In the genomic region with DNA sequence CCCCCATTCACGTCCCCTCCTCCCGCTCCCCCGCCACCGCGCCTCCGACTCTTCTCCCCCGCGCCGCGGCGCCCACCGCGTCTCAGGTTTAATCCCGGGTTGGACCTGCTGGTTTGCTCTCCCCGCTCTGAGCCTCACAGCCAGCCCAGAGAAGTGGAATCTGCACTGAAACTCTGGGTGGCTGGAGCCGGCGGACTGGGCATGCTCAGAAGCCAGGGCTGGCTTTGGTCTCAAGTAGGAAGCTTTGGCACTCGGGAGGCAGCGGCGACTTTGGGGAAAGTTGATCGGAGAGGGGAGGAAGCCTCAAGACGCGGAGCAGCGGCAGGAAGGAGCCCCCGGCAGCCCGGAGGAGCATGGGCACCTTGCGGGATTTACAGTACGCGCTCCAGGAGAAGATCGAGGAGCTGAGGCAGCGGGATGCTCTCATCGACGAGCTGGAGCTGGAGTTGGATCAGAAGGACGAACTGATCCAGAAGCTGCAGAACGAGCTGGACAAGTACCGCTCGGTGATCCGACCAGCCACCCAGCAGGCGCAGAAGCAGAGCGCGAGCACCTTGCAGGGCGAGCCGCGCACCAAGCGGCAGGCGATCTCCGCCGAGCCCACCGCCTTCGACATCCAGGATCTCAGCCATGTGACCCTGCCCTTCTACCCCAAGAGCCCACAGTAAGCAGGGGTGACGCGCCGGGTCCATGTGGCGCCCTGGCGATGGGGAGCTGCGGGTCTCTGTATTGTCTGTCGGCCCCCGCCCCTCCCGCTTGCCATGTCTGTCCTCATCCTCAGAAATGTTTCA, we compare ENCODE assay signal across 8 cellular contexts. TPM values are rescaled to one million over a fixed set of nuclear protein-coding genes. Genes with fewer than 3 reads are reported as not detected.
DNase-seq lines count a peak whose midpoint lies in the region; ATAC-seq and TF ChIP-seq lines count a peak whose summit lies in the region.

A gene (plus strand): TSS at position 250 of the 791 bp plus-strand sequence.

- no peaks in the 10 kb centered on the region for H3F3A ChIP-seq in SK-N-SH (replicated peaks; ENCODE audit: insufficient read depth)

- no peak for TF ChIP-seq RAD21 in SK-N-SH (IDR thresholded peaks at IDR 0.05; ENCODE audit: low read length)

- H3K9me3 ChIP-seq in BE2C = no peaks in the 10 kb centered on the region
- no peaks in the 10 kb centered on the region for H3K9me3 ChIP-seq in HAP-1
- H3K9me3 ChIP-seq in SK-N-SH = no peaks in the 10 kb centered on the region

- CTCF ChIA-PET in SK-N-SH (lab: Yijun Ruan, JAX) = interaction anchor here (0.8 to 3.5 kb wide), 5 partner anchors 9 to 1142 kb away, joined by 3 to 34 read pairs (median 4); no protein-coding TSS in a partner anchor

- H3K4me1 ChIP-seq in BE2C = no peaks in the 10 kb centered on the region
- H3K4me1 ChIP-seq in HAP-1 = no peaks in the 10 kb centered on the region
- H3K4me1 ChIP-seq in SK-N-SH (ENCODE audit: control insufficient read depth in 1 of 2, insufficient read depth in 2 of 2, low read depth in 1 of 2, low read length in 1 of 2) = peaks cover 0 to 9% of the 10 kb centered on the region in 2 experiments; a peak in 2 of 4 replicates

- H3K27me3 ChIP-seq in BE2C (peaks cover 33% of the 10 kb centered on the region), HAP-1 (ENCODE audit: low read depth) (peaks cover 48% of the 10 kb centered on the region), SK-N-SH (ENCODE audit: insufficient read depth) (no peaks in the 10 kb centered on the region)

- no peaks in the 10 kb centered on the region for H4K20me1 ChIP-seq in SK-N-SH (ENCODE audit: insufficient read depth)

- peak within 1 kb of the TSS; percentile 93 for H2AFZ ChIP-seq in SK-N-SH (ENCODE audit: low read depth)

- H3K9ac ChIP-seq in SK-N-SH = peak within 1 kb of the TSS; percentile 65

- H3K27ac ChIP-seq in SK-N-SH (ENCODE audit: low read depth in 2 of 2, low read length in 1 of 2) = peak within 1 kb of the TSS; percentile 75 to 80

- H3K4me1 Mint-ChIP-seq in stimulated activated effector memory CD8-positive, alpha-beta T cell treated with anti-CD3 and anti-CD28 coated beads, Interleukin-12 subunit alpha, Interleukin-12 subunit beta, amount 100 ng/mL, for 72 hours = peaks cover 13% of the 10 kb centered on the region

- H3K9me3 Mint-ChIP-seq in stimulated activated effector memory CD8-positive, alpha-beta T cell treated with anti-CD3 and anti-CD28 coated beads, Interleukin-12 subunit alpha, Interleukin-12 subunit beta, amount 100 ng/mL, for 72 hours = no peaks in the 10 kb centered on the region

- no peak for TF ChIP-seq CTCF in BE2C (IDR thresholded peaks at IDR 0.05; ENCODE audit: low read depth, low read length)
- TF ChIP-seq CTCF in SK-N-SH (IDR thresholded peaks at IDR 0.05) = no peak

- H3K4me2 ChIP-seq in SK-N-SH = peak within 1 kb of the TSS; percentile 77

- H3K36me3 ChIP-seq in BE2C (no peaks in the 10 kb centered on the region), HAP-1 (replicated peaks) (no peaks in the 10 kb centered on the region), SK-N-SH (replicated peaks in 1 of 2; ENCODE audit: control insufficient read depth in 1 of 2, insufficient read depth in 2 of 2, low read length in 1 of 2) (no peaks in the 10 kb centered on the region)

- WGBS in SK-N-SH (ENCODE audit: low lambda C conversion rate) = under 1% methylated on average over 36 of the region's 59 CpGs

- POLR2A ChIA-PET in SK-N-SH (lab: Yijun Ruan, JAX) = interaction anchor here (0.7 kb wide), 1 partner anchor 932 kb away, joined by 3 read pairs; no protein-coding TSS in a partner anchor

- H3K9me2 ChIP-seq in SK-N-SH = no peaks in the 10 kb centered on the region

- peak within 1 kb of the TSS; percentile 64 for H3K4me3 Mint-ChIP-seq in stimulated activated effector memory CD8-positive, alpha-beta T cell treated with anti-CD3 and anti-CD28 coated beads, Interleukin-12 subunit alpha, Interleukin-12 subunit beta, amount 100 ng/mL, for 72 hours

- no peaks in the 10 kb centered on the region for H3K36me3 Mint-ChIP-seq in stimulated activated effector memory CD8-positive, alpha-beta T cell treated with anti-CD3 and anti-CD28 coated beads, Interleukin-12 subunit alpha, Interleukin-12 subunit beta, amount 100 ng/mL, for 72 hours

- H3K79me2 ChIP-seq in SK-N-SH (ENCODE audit: insufficient read depth) = no peaks in the 10 kb centered on the region; the same call in none of the 2 replicates

- no peak within 1 kb of the TSS for H3K27ac Mint-ChIP-seq in stimulated activated effector memory CD8-positive, alpha-beta T cell treated with anti-CD3 and anti-CD28 coated beads, Interleukin-12 subunit alpha, Interleukin-12 subunit beta, amount 100 ng/mL, for 72 hours

- H3K4me3 ChIP-seq in BE2C (ENCODE audit: low read depth, low read length) (peak within 1 kb of the TSS; percentile 45), HAP-1 (peak within 1 kb of the TSS; percentile 14; the same call in 1 of the 2 replicates), SK-N-SH (ENCODE audit: low read depth in 2 of 2, low read length in 1 of 2) (peak within 1 kb of the TSS; percentile 57 to 85)

- ATAC-seq in left lobe of liver = peak; percentile 96
- peak; percentile 44 for ATAC-seq in stimulated activated effector memory CD8-positive, alpha-beta T cell treated with anti-CD3 and anti-CD28 coated beads, Interleukin-12 subunit alpha, Interleukin-12 subunit beta, amount 100 ng/mL, for 72 hours

- no peak for TF ChIP-seq EP300 in SK-N-SH (IDR thresholded peaks at IDR 0.05; ENCODE audit: borderline replicate concordance in 1 of 2, low read depth in 1 of 2, low read length in 1 of 2)

- in situ Hi-C loops in HAP-1 (cut with MboI; ENCODE audit: low sequenced_read_pairs) = no loop called here

- DNase-seq in BE2C (peak; percentile 28), HAP-1 (ENCODE audit: low spot score in 2 of 2) (peak in 1 of 2 experiments; percentile 56), SK-N-SH (peak; percentile 82), ecto neural progenitor cell (ENCODE audit: low spot score) (peak; percentile 93), left lobe of liver (ENCODE audit: low spot score) (peak; percentile 62), NCI-H128 (lab: John Stamatoyannopoulos, UW; ENCODE audit: unreplicated experiment) (no peak), MV-4-11 (lab: John Stamatoyannopoulos, UW) (no peak)
- DNase-seq in stimulated activated effector memory CD8-positive, alpha-beta T cell treated with anti-CD3 and anti-CD28 coated beads, Interleukin-12 subunit alpha, Interleukin-12 subunit beta, amount 100 ng/mL, for 72 hours (ENCODE audit: low spot score in 2 of 2) = peak in 1 of 2 donors; percentile 49

TF ChIP-seq in SK-N-SH, 30 proteins besides CTCF, POLR2A, EP300 and RAD21:
- TF ChIP-seq, protein P1, sequence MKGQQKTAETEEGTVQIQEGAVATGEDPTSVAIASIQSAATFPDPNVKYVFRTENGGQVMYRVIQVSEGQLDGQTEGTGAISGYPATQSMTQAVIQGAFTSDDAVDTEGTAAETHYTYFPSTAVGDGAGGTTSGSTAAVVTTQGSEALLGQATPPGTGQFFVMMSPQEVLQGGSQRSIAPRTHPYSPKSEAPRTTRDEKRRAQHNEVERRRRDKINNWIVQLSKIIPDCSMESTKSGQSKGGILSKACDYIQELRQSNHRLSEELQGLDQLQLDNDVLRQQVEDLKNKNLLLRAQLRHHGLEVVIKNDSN (IDR thresholded peaks at IDR 0.05; ENCODE audit: borderline replicate concordance, low read depth) = 0 out of 2 replicates have a peak, but pooled peaks have one; percentile 50
- TF ChIP-seq JUND (IDR thresholded peaks at IDR 0.05) (no peak), MXI1 (IDR thresholded peaks at IDR 0.05; ENCODE audit: low read depth, low read length) (peak; percentile 73; the same call in 1 of the 2 replicates), POLR2AphosphoS5 (IDR thresholded peaks at IDR 0.05; ENCODE audit: low read depth, low read length) (peak; percentile 45; the same call in 1 of the 2 replicates), TAF1 (IDR thresholded peaks at IDR 0.05; ENCODE audit: borderline replicate concordance, low read depth, low read length) (0 out of 2 replicates have a peak, but pooled peaks have one; percentile 44), EZH2phosphoT487 (IDR thresholded peaks at IDR 0.05; ENCODE audit: borderline replicate concordance, low read depth) (no peak), SIN3A (IDR thresholded peaks at IDR 0.05; ENCODE audit: borderline replicate concordance, low read depth, low read length) (no peak), FOXJ3 (CRISPR knock-in tag; IDR thresholded peaks at IDR 0.05) (no peak), NRF1 (IDR thresholded peaks at IDR 0.05; ENCODE audit: low read depth, low read length) (peak; percentile 42; the same call in 1 of the 2 replicates)
- TF ChIP-seq, protein P2, sequence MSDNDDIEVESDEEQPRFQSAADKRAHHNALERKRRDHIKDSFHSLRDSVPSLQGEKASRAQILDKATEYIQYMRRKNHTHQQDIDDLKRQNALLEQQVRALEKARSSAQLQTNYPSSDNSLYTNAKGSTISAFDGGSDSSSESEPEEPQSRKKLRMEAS (IDR thresholded peaks at IDR 0.05; ENCODE audit: low read depth) = peak; percentile 62

RNA-seq across cellular contexts. Expression of the gene that starts here (rescaled TPM):
- polyA plus RNA-seq in BE2C (2012; ENCODE audit: insufficient read depth, insufficient read length, low read depth) = 0.48 TPM
- polyA plus RNA-seq in SK-N-SH (2012; rRNA removed) = 4.1 and 4.3 TPM in 2 replicates
- polyA plus RNA-seq in SK-N-SH (2012; cell fraction: cytosol; rRNA removed) = 3.6 and 3.8 TPM in 2 replicates
- 4.3 and 5.6 TPM in 2 replicates for polyA plus RNA-seq in SK-N-SH (2012; cell fraction: nucleus; rRNA removed)
- total RNA-seq in left lobe of liver = 1.2 TPM

Comparison
In these comparisons a context has a peak if more than half of its experiments do, and no peak if none do; other contexts are left out.
1. DNase-seq: peak in BE2C (single experiment), SK-N-SH (single experiment), ecto neural progenitor cell (single experiment) and left lobe of liver (single experiment); none in NCI-H128 (single experiment) and MV-4-11 (single experiment).
2. H3K4me3 ChIP-seq: peak in every context shown above with its lines; median percentile 71 in SK-N-SH; 45 in BE2C; 14 in HAP-1.